Comparison of ENCODE assay signal across 2 cellular contexts in the genomic region with DNA sequence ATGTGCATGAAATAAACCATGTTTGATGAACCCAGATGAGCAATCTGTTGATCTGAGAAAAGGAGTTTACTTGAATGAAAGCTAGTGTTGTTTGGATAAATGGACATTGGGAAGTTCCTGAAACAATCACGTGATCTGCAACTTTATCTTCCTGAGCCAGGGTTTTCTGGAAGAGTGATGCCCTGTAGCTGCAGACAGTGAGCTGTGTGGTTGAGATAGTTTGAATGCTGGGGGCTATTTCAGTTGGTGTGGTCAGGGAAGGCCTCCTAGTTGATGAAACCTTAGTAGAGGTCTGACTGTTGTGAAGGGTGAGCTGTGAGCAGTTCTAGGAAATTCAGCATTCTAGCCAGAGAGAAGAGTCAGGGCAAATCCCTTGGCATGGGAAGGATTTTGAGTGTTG.
TF ChIP-seq lines count a peak whose summit lies in the region.

No MANE protein-coding gene starts in this region.

TF ChIP-seq in GM23338, 12 proteins besides CTCF, POLR2A, EP300 and RAD21 (continues in another document):
- TF ChIP-seq POLR2AphosphoS5 (IDR thresholded peaks at IDR 0.05; ENCODE audit: low read depth) (no peak), NANOG (IDR thresholded peaks at IDR 0.05; ENCODE audit: borderline replicate concordance) (no peak), STAT1 (IDR thresholded peaks at IDR 0.05; ENCODE audit: unreplicated experiment) (no peak), JUNB (IDR thresholded peaks at IDR 0.05; ENCODE audit: unreplicated experiment) (no peak), ZNF331 (CRISPR knock-in tag; IDR thresholded peaks at IDR 0.05; ENCODE audit: low read depth) (no peak), CREB1 (CRISPR knock-in tag; IDR thresholded peaks at IDR 0.05; ENCODE audit: low read depth) (no peak), EZH2phosphoT487 (IDR thresholded peaks at IDR 0.05; ENCODE audit: unreplicated experiment) (no peak)
- TF ChIP-seq, protein P1, sequence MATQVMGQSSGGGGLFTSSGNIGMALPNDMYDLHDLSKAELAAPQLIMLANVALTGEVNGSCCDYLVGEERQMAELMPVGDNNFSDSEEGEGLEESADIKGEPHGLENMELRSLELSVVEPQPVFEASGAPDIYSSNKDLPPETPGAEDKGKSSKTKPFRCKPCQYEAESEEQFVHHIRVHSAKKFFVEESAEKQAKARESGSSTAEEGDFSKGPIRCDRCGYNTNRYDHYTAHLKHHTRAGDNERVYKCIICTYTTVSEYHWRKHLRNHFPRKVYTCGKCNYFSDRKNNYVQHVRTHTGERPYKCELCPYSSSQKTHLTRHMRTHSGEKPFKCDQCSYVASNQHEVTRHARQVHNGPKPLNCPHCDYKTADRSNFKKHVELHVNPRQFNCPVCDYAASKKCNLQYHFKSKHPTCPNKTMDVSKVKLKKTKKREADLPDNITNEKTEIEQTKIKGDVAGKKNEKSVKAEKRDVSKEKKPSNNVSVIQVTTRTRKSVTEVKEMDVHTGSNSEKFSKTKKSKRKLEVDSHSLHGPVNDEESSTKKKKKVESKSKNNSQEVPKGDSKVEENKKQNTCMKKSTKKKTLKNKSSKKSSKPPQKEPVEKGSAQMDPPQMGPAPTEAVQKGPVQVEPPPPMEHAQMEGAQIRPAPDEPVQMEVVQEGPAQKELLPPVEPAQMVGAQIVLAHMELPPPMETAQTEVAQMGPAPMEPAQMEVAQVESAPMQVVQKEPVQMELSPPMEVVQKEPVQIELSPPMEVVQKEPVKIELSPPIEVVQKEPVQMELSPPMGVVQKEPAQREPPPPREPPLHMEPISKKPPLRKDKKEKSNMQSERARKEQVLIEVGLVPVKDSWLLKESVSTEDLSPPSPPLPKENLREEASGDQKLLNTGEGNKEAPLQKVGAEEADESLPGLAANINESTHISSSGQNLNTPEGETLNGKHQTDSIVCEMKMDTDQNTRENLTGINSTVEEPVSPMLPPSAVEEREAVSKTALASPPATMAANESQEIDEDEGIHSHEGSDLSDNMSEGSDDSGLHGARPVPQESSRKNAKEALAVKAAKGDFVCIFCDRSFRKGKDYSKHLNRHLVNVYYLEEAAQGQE (IDR thresholded peaks at IDR 0.05; ENCODE audit: unreplicated experiment): no peak
- TF ChIP-seq, protein P2, sequence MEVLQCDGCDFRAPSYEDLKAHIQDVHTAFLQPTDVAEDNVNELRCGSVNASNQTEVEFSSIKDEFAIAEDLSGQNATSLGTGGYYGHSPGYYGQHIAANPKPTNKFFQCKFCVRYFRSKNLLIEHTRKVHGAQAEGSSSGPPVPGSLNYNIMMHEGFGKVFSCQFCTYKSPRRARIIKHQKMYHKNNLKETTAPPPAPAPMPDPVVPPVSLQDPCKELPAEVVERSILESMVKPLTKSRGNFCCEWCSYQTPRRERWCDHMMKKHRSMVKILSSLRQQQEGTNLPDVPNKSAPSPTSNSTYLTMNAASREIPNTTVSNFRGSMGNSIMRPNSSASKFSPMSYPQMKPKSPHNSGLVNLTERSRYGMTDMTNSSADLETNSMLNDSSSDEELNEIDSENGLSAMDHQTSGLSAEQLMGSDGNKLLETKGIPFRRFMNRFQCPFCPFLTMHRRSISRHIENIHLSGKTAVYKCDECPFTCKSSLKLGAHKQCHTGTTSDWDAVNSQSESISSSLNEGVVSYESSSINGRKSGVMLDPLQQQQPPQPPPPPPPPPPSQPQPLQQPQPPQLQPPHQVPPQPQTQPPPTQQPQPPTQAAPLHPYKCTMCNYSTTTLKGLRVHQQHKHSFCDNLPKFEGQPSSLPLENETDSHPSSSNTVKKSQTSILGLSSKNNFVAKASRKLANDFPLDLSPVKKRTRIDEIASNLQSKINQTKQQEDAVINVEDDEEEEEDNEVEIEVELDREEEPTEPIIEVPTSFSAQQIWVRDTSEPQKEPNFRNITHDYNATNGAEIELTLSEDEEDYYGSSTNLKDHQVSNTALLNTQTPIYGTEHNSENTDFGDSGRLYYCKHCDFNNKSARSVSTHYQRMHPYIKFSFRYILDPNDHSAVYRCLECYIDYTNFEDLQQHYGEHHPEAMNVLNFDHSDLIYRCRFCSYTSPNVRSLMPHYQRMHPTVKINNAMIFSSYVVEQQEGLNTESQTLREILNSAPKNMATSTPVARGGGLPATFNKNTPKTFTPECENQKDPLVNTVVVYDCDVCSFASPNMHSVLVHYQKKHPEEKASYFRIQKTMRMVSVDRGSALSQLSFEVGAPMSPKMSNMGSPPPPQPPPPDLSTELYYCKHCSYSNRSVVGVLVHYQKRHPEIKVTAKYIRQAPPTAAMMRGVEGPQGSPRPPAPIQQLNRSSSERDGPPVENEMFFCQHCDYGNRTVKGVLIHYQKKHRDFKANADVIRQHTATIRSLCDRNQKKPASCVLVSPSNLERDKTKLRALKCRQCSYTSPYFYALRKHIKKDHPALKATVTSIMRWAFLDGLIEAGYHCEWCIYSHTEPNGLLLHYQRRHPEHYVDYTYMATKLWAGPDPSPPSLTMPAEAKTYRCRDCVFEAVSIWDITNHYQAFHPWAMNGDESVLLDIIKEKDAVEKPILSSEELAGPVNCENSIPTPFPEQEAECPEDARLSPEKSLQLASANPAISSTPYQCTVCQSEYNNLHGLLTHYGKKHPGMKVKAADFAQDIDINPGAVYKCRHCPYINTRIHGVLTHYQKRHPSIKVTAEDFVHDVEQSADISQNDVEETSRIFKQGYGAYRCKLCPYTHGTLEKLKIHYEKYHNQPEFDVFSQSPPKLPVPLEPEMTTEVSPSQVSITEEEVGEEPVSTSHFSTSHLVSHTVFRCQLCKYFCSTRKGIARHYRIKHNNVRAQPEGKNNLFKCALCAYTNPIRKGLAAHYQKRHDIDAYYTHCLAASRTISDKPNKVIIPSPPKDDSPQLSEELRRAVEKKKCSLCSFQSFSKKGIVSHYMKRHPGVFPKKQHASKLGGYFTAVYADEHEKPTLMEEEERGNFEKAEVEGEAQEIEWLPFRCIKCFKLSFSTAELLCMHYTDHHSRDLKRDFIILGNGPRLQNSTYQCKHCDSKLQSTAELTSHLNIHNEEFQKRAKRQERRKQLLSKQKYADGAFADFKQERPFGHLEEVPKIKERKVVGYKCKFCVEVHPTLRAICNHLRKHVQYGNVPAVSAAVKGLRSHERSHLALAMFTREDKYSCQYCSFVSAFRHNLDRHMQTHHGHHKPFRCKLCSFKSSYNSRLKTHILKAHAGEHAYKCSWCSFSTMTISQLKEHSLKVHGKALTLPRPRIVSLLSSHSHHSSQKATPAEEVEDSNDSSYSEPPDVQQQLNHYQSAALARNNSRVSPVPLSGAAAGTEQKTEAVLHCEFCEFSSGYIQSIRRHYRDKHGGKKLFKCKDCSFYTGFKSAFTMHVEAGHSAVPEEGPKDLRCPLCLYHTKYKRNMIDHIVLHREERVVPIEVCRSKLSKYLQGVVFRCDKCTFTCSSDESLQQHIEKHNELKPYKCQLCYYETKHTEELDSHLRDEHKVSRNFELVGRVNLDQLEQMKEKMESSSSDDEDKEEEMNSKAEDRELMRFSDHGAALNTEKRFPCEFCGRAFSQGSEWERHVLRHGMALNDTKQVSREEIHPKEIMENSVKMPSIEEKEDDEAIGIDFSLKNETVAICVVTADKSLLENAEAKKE (CRISPR knock-in tag; IDR thresholded peaks at IDR 0.05): no peak
- TF ChIP-seq, protein P3, sequence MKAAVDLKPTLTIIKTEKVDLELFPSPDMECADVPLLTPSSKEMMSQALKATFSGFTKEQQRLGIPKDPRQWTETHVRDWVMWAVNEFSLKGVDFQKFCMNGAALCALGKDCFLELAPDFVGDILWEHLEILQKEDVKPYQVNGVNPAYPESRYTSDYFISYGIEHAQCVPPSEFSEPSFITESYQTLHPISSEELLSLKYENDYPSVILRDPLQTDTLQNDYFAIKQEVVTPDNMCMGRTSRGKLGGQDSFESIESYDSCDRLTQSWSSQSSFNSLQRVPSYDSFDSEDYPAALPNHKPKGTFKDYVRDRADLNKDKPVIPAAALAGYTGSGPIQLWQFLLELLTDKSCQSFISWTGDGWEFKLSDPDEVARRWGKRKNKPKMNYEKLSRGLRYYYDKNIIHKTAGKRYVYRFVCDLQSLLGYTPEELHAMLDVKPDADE (IDR thresholded peaks at IDR 0.05): no peak

TF ChIP-seq in H1, 55 proteins besides CTCF, POLR2A, EP300 and RAD21:
- TF ChIP-seq, protein P4, sequence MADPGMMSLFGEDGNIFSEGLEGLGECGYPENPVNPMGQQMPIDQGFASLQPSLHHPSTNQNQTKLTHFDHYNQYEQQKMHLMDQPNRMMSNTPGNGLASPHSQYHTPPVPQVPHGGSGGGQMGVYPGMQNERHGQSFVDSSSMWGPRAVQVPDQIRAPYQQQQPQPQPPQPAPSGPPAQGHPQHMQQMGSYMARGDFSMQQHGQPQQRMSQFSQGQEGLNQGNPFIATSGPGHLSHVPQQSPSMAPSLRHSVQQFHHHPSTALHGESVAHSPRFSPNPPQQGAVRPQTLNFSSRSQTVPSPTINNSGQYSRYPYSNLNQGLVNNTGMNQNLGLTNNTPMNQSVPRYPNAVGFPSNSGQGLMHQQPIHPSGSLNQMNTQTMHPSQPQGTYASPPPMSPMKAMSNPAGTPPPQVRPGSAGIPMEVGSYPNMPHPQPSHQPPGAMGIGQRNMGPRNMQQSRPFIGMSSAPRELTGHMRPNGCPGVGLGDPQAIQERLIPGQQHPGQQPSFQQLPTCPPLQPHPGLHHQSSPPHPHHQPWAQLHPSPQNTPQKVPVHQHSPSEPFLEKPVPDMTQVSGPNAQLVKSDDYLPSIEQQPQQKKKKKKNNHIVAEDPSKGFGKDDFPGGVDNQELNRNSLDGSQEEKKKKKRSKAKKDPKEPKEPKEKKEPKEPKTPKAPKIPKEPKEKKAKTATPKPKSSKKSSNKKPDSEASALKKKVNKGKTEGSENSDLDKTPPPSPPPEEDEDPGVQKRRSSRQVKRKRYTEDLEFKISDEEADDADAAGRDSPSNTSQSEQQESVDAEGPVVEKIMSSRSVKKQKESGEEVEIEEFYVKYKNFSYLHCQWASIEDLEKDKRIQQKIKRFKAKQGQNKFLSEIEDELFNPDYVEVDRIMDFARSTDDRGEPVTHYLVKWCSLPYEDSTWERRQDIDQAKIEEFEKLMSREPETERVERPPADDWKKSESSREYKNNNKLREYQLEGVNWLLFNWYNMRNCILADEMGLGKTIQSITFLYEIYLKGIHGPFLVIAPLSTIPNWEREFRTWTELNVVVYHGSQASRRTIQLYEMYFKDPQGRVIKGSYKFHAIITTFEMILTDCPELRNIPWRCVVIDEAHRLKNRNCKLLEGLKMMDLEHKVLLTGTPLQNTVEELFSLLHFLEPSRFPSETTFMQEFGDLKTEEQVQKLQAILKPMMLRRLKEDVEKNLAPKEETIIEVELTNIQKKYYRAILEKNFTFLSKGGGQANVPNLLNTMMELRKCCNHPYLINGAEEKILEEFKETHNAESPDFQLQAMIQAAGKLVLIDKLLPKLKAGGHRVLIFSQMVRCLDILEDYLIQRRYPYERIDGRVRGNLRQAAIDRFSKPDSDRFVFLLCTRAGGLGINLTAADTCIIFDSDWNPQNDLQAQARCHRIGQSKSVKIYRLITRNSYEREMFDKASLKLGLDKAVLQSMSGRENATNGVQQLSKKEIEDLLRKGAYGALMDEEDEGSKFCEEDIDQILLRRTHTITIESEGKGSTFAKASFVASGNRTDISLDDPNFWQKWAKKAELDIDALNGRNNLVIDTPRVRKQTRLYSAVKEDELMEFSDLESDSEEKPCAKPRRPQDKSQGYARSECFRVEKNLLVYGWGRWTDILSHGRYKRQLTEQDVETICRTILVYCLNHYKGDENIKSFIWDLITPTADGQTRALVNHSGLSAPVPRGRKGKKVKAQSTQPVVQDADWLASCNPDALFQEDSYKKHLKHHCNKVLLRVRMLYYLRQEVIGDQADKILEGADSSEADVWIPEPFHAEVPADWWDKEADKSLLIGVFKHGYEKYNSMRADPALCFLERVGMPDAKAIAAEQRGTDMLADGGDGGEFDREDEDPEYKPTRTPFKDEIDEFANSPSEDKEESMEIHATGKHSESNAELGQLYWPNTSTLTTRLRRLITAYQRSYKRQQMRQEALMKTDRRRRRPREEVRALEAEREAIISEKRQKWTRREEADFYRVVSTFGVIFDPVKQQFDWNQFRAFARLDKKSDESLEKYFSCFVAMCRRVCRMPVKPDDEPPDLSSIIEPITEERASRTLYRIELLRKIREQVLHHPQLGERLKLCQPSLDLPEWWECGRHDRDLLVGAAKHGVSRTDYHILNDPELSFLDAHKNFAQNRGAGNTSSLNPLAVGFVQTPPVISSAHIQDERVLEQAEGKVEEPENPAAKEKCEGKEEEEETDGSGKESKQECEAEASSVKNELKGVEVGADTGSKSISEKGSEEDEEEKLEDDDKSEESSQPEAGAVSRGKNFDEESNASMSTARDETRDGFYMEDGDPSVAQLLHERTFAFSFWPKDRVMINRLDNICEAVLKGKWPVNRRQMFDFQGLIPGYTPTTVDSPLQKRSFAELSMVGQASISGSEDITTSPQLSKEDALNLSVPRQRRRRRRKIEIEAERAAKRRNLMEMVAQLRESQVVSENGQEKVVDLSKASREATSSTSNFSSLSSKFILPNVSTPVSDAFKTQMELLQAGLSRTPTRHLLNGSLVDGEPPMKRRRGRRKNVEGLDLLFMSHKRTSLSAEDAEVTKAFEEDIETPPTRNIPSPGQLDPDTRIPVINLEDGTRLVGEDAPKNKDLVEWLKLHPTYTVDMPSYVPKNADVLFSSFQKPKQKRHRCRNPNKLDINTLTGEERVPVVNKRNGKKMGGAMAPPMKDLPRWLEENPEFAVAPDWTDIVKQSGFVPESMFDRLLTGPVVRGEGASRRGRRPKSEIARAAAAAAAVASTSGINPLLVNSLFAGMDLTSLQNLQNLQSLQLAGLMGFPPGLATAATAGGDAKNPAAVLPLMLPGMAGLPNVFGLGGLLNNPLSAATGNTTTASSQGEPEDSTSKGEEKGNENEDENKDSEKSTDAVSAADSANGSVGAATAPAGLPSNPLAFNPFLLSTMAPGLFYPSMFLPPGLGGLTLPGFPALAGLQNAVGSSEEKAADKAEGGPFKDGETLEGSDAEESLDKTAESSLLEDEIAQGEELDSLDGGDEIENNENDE (IDR thresholded peaks at IDR 0.05; ENCODE audit: insufficient replicate concordance, low read length): no peak
- TF ChIP-seq RFX5 (IDR thresholded peaks at IDR 0.05; ENCODE audit: borderline replicate concordance, low read depth, low read length) (no peak), KDM4A (IDR thresholded peaks at IDR 0.05; ENCODE audit: low read depth, low read length, severe bottlenecking) (no peak), SAP30 (IDR thresholded peaks at IDR 0.05; ENCODE audit: insufficient read depth, insufficient replicate concordance, low read length) (no peak), GABPA (IDR thresholded peaks at IDR 0.05; ENCODE audit: borderline replicate concordance, insufficient read depth, low read length) (no peak), PHF8 (conservative IDR thresholded peaks at IDR 0.05; ENCODE audit: low read depth, low read length) (no peak), SP1 (IDR thresholded peaks at IDR 0.05; ENCODE audit: low read depth, low read length) (no peak), GTF2F1 (IDR thresholded peaks at IDR 0.05; ENCODE audit: borderline replicate concordance, low read depth, low read length) (no peak), CBX8 (IDR thresholded peaks at IDR 0.05; ENCODE audit: borderline replicate concordance, low read depth, low read length) (no peak), SUZ12 (IDR thresholded peaks at IDR 0.05; ENCODE audit: low read length) (no peak), POLR2AphosphoS5 (IDR thresholded peaks at IDR 0.05; ENCODE audit: low read depth, low read length) (no peak)
